In genomic region chr3:101561630-101562328, GRCh38 we compare ENCODE assay signal across 1 cellular context.
A peak's percentile ranks its signal among the peaks of the same experiment; 100 is the strongest.
TF ChIP-seq lines count a peak whose summit lies in the region.

TRMT10C (plus strand) TSS chr3:101561868; CDS start chr3:101564782, 2,914 bp downstream.

TF ChIP-seq in Ishikawa, 13 proteins besides CTCF, POLR2A, EP300 and RAD21 (continued from another document):
- TF ChIP-seq USF1 (IDR thresholded peaks at IDR 0.05) (peak; percentile 3; the same call in 1 of the 2 replicates), ZBTB7A (IDR thresholded peaks at IDR 0.05; ENCODE audit: low read depth) (no peak), TCF12 (IDR thresholded peaks at IDR 0.05; ENCODE audit: low read depth) (peak; percentile 63; the same call in 1 of the 2 replicates)
